In the genomic region with DNA sequence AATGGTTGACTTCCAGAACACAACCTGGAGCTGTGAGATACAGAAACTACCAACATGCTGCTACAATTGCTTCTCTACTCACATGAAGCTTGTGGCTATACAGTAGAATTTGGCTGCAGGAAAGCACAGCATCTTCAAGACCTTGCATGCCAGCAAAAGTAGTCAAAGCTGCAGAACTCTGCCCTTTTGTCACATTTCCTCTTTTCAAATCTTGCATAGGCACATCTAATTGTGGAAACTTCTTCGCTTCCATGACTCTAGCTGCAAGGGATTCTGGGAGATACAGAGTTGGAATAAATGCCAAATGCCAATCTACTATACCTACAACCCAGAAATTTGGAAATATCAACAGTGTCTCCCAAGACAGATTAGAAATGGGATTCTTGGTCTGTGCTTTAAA, we compare ENCODE assay signal across 23 cellular contexts.
"Had no signal": no experiment of that assay in that cellular context is flagged by ENCODE, and none has a peak within 500 bp of the region (broad histone marks: within the 10 kb centered on the region; RNA-seq: fewer than 3 reads in every experiment).

No MANE protein-coding gene starts in this region.

- H3K36me3 Mint-ChIP-seq: mesothelial cell of epicardium, type B pancreatic cell had no signal

- H3K4me1 ChIP-seq: testis had no signal

- H3K27me3 ChIP-seq: brain microvascular endothelial cell, dorsolateral prefrontal cortex, foreskin keratinocyte, testis had no signal

- H3K27ac Mint-ChIP-seq: activated CD4-positive, alpha-beta memory T cell treated with anti-CD3 and anti-CD28 coated beads, Interleukin-2, amount 10 ng/mL, durations not matched to agents 7 days and 5 days; activated CD8-positive, alpha-beta memory T cell treated with anti-CD3 and anti-CD28 coated beads, Interleukin-2, amount 10 ng/mL, durations not matched to agents 7 days and 5 days; mesothelial cell of epicardium; progenitor cell of endocrine pancreas; T-helper 2 cell treated with Interferon-gamma antibody and Interleukin-4, amounts not matched to agents 5 μg/mL and 100 μg/mL, for 36 hours; type B pancreatic cell had no signal

- FAIRE-seq: colon, keratinocyte had no signal

- H3K4me3 ChIP-seq: dorsolateral prefrontal cortex, lung, testis had no signal

- H3K27ac ChIP-seq: brain microvascular endothelial cell, dorsolateral prefrontal cortex, foreskin keratinocyte, testis had no signal

- H3K9me3 ChIP-seq: testis had no signal

- H3K36me3 ChIP-seq: brain microvascular endothelial cell had no signal

- DNase-seq: activated CD4-positive, alpha-beta memory T cell treated with anti-CD3 and anti-CD28 coated beads, Interleukin-2, amount 10 ng/mL, durations not matched to agents 7 days and 5 days; activated CD4-positive, alpha-beta T cell treated with anti-CD3 and anti-CD28 coated beads for 48 hours; activated CD4-positive, CD25-positive, alpha-beta regulatory T cell; activated CD8-positive, alpha-beta memory T cell treated with anti-CD3 and anti-CD28 coated beads, Interleukin-2, amount 10 ng/mL, durations not matched to agents 7 days and 5 days; activated naive CD4-positive, alpha-beta T cell; aorta; brain microvascular endothelial cell; central memory CD4-positive, alpha-beta T cell; dorsolateral prefrontal cortex; foreskin keratinocyte; glutamatergic neuron; hippocampal formation; occipital lobe; stimulated activated CD4-positive, alpha-beta T cell treated with anti-CD3 and anti-CD28 coated beads, Interleukin-12 subunit alpha, Interleukin-12 subunit beta, amount 100 ng/mL, for 4 hours; stimulated activated CD4-positive, alpha-beta T cell treated with anti-CD3 and anti-CD28 coated beads, Interleukin-2, amount 100 ng/mL, for 24 hours; testis had no signal

- H3K4me3 Mint-ChIP-seq: activated CD4-positive, alpha-beta memory T cell treated with anti-CD3 and anti-CD28 coated beads, Interleukin-2, amount 10 ng/mL, durations not matched to agents 7 days and 5 days; activated CD8-positive, alpha-beta memory T cell treated with anti-CD3 and anti-CD28 coated beads, Interleukin-2, amount 10 ng/mL, durations not matched to agents 7 days and 5 days; mesothelial cell of epicardium; T-helper 2 cell treated with Interferon-gamma antibody and Interleukin-4, amounts not matched to agents 5 μg/mL and 100 μg/mL, for 36 hours; type B pancreatic cell had no signal

- H3K27me3 Mint-ChIP-seq: activated CD4-positive, alpha-beta memory T cell treated with anti-CD3 and anti-CD28 coated beads, Interleukin-2, amount 10 ng/mL, durations not matched to agents 7 days and 5 days; activated CD8-positive, alpha-beta memory T cell treated with anti-CD3 and anti-CD28 coated beads, Interleukin-2, amount 10 ng/mL, durations not matched to agents 7 days and 5 days; progenitor cell of endocrine pancreas; type B pancreatic cell had no signal

- H3K4me1 Mint-ChIP-seq: mesothelial cell of epicardium had no signal

- ATAC-seq: activated CD8-positive, alpha-beta memory T cell treated with anti-CD3 and anti-CD28 coated beads, Interleukin-2, amount 10 ng/mL, durations not matched to agents 7 days and 5 days; foreskin keratinocyte had no signal
